Comparison of ENCODE assay signal across 15 cellular contexts in genomic region chr5:64331597-64332277, GRCh38.
DNase-seq lines count a peak whose midpoint lies in the region; ATAC-seq and TF ChIP-seq lines count a peak whose summit lies in the region.
"Had no signal": no experiment of that assay in that cellular context is flagged by ENCODE, and none has a peak within 500 bp of the region (broad histone marks: within the 10 kb centered on the region; RNA-seq: fewer than 3 reads in every experiment).

No MANE protein-coding gene starts in this region.

- peaks cover 7% of the 10 kb centered on the region in 2 donors for H3K36me3 ChIP-seq in thyroid gland
- no peaks in the 10 kb centered on the region for H3K36me3 ChIP-seq in Karpas-422 (ENCODE audit: insufficient read depth, low read length)
- H3K36me3 ChIP-seq: transverse colon had no signal

- no peaks in the 10 kb centered on the region for H3K27me3 ChIP-seq in thyroid gland
- H3K27me3 ChIP-seq in Karpas-422 (ENCODE audit: low read length) = no peaks in the 10 kb centered on the region
- H3K27me3 ChIP-seq: transverse colon had no signal

- no peaks in the 10 kb centered on the region for H3K79me2 ChIP-seq in Karpas-422 (ENCODE audit: low read length)

- no peak overlapping the region for H3K9ac ChIP-seq in Karpas-422 (ENCODE audit: low read length)

- TF ChIP-seq CTCF in thyroid gland (IDR thresholded peaks at IDR 0.05) = no peak

- H3K4me1 ChIP-seq in thyroid gland (peaks cover 8 to 21% of the 10 kb centered on the region in 2 donors), Karpas-422 (ENCODE audit: low read length) (no peaks in the 10 kb centered on the region)
- H3K4me1 ChIP-seq: transverse colon had no signal

- no peak overlapping the region for H3K4me2 ChIP-seq in Karpas-422 (ENCODE audit: low read depth, low read length, poor library complexity, severe bottlenecking)

- H4K20me1 ChIP-seq in Karpas-422 (ENCODE audit: insufficient read depth, low read depth, low read length) = no peaks in the 10 kb centered on the region

- no peak overlapping the region for H2AFZ ChIP-seq in Karpas-422 (ENCODE audit: low read length)

- intact Hi-C loops in thyroid gland (cut with DNase I) = no loop called here

- ATAC-seq in esophagus mucosa = peak; percentile 83
- ATAC-seq in GM18870 (IDR thresholded peaks at IDR 0.05; ENCODE audit: unreplicated experiment) = no peak
- ATAC-seq: T-helper 17 cell had no signal

- no peaks in the 10 kb centered on the region for H3K9me2 ChIP-seq in Karpas-422 (replicated peaks; ENCODE audit: insufficient read depth, low read length)

- TF ChIP-seq POLR2A in thyroid gland (IDR thresholded peaks at IDR 0.05) = no peak

- WGBS in thyroid gland, 2 donors = 74 to 78% methylated on average over 7 to 9 of the region's 9 CpGs

- peak; percentile 8 for DNase-seq in NCI-H345 treated with DMSO at 0.1 percent for 48 hours (lab: John Stamatoyannopoulos, UW; ENCODE audit: unreplicated experiment)
- peak; percentile 15 for DNase-seq in medulla oblongata (ENCODE audit: extremely low spot score)
- peak; percentile 90 to 93 for DNase-seq in thyroid gland
- DNase-seq in Karpas-422 = no peak
- DNase-seq in NOMO-1 (lab: John Stamatoyannopoulos, UW; ENCODE audit: unreplicated experiment in 2 of 2) = no peak
- DNase-seq: DMS153; foreskin fibroblast; HCEC 1CT; NCI-H2171; NK-92 treated with Interleukin-12 subunit alpha and Interleukin-12 subunit beta, amount 100 ng/mL, for 24 hours; stimulated activated CD4-positive, alpha-beta T cell treated with anti-CD3 and anti-CD28 coated beads, Interleukin-4, amount 100 ng/mL, for 4 hours; T-helper 17 cell; transverse colon had no signal

- H3K27ac ChIP-seq in thyroid gland (peak overlapping the region; percentile 24 to 31 (median 27)), Karpas-422 (ENCODE audit: low read length) (no peak overlapping the region)
- H3K27ac ChIP-seq: transverse colon had no signal

- no peak overlapping the region for H3K4me3 ChIP-seq in thyroid gland (replicated peaks in 1 of 3)
- H3K4me3 ChIP-seq in Karpas-422 (ENCODE audit: low read length) = no peak overlapping the region
- H3K4me3 ChIP-seq: transverse colon had no signal

- H3K9me3 ChIP-seq in thyroid gland (no peaks in the 10 kb centered on the region), Karpas-422 (ENCODE audit: low read length) (no peaks in the 10 kb centered on the region)

Comparison
In these comparisons a context has a peak if more than half of its experiments do, and no peak if none do; other contexts are left out.
1. DNase-seq: peak in NCI-H345 treated with DMSO at 0.1 percent for 48 hours (single experiment), medulla oblongata (single experiment) and thyroid gland (2 of 2); none in Karpas-422 (single experiment) and NOMO-1 (0 of 2).